In genomic region chr7:112377607-112378006, GRCh38 we compare ENCODE assay signal across 8 cellular contexts.
"Had no signal": no experiment of that assay in that cellular context is flagged by ENCODE, and none has a peak within 500 bp of the region (broad histone marks: within the 10 kb centered on the region; RNA-seq: fewer than 3 reads in every experiment).

No MANE protein-coding gene starts in this region.

- H3K36me3 ChIP-seq: HAP-1 had no signal

- H3K27ac ChIP-seq: HL-60 had no signal

- H3K4me1 Mint-ChIP-seq: IgD-negative memory B cell had no signal

- H3K4me3 ChIP-seq: HAP-1 had no signal

- H3K27ac Mint-ChIP-seq: HFFc6, IgD-negative memory B cell had no signal

- H3K4me3 Mint-ChIP-seq: HFFc6, IgD-negative memory B cell had no signal

- H3K9me3 Mint-ChIP-seq: HFFc6 had no signal

- H3K9me3 ChIP-seq: HAP-1 had no signal

- DNase-seq: GOT3, H7, HFFc6 had no signal

- H3K4me1 ChIP-seq: HAP-1 had no signal

- ATAC-seq: HCT116, HepG2 had no signal
